In genomic region chr20:57666106-57666833, GRCh38 we compare ENCODE assay signal across 16 cellular contexts. TPM values are rescaled to one million over a fixed set of nuclear protein-coding genes. Genes with fewer than 3 reads are reported as not detected.
"Had no signal": no experiment of that assay in that cellular context is flagged by ENCODE, and none has a peak within 500 bp of the region (broad histone marks: within the 10 kb centered on the region; RNA-seq: fewer than 3 reads in every experiment).

No MANE protein-coding gene starts in this region.

- H3K36me3 Mint-ChIP-seq: activated naive CD8-positive, alpha-beta T cell treated with anti-CD3 and anti-CD28 coated beads, Interleukin-2, amount 10 ng/mL, durations not matched to agents 7 days and 5 days; stimulated activated memory B cell treated with anti-CD40 and anti-IgM and Interleukin-4, amounts not matched to agents 10 μg/mL and 1 μg/mL and 100 μg/mL, for 72 hours; type B pancreatic cell had no signal

- H3K27me3 Mint-ChIP-seq: activated CD8-positive, alpha-beta T cell treated with anti-CD3 and anti-CD28 coated beads for 36 hours; activated naive CD8-positive, alpha-beta T cell treated with anti-CD3 and anti-CD28 coated beads, Interleukin-2, amount 10 ng/mL, durations not matched to agents 7 days and 5 days; stimulated activated memory B cell treated with anti-CD40 and anti-IgM and Interleukin-4, amounts not matched to agents 10 μg/mL and 1 μg/mL and 100 μg/mL, for 72 hours; type B pancreatic cell had no signal

- H3K27me3 ChIP-seq: esophagus muscularis mucosa had no signal

- H3K36me3 ChIP-seq: esophagus muscularis mucosa, WERI-Rb-1 had no signal

- H3K27ac ChIP-seq: esophagus muscularis mucosa, WERI-Rb-1 had no signal

- H3K9me3 ChIP-seq: esophagus muscularis mucosa had no signal

- ATAC-seq: activated CD8-positive, alpha-beta T cell treated with anti-CD3 and anti-CD28 coated beads for 36 hours; left lobe of liver; stimulated activated memory B cell treated with anti-CD40 and anti-IgM and Interleukin-4, amounts not matched to agents 10 μg/mL and 1 μg/mL and 100 μg/mL, for 72 hours had no signal

- H3K4me3 ChIP-seq: esophagus muscularis mucosa, smooth muscle cell had no signal

- H3K4me2 ChIP-seq: smooth muscle cell had no signal

- H3K9me3 Mint-ChIP-seq: activated CD8-positive, alpha-beta T cell treated with anti-CD3 and anti-CD28 coated beads for 36 hours; activated naive CD8-positive, alpha-beta T cell treated with anti-CD3 and anti-CD28 coated beads, Interleukin-2, amount 10 ng/mL, durations not matched to agents 7 days and 5 days; stimulated activated memory B cell treated with anti-CD40 and anti-IgM and Interleukin-4, amounts not matched to agents 10 μg/mL and 1 μg/mL and 100 μg/mL, for 72 hours; type B pancreatic cell had no signal

- H3K27ac Mint-ChIP-seq: activated CD8-positive, alpha-beta T cell treated with anti-CD3 and anti-CD28 coated beads for 36 hours; activated naive CD8-positive, alpha-beta T cell treated with anti-CD3 and anti-CD28 coated beads, Interleukin-2, amount 10 ng/mL, durations not matched to agents 7 days and 5 days; stimulated activated memory B cell treated with anti-CD40 and anti-IgM and Interleukin-4, amounts not matched to agents 10 μg/mL and 1 μg/mL and 100 μg/mL, for 72 hours; type B pancreatic cell had no signal

- DNase-seq: activated CD4-positive, alpha-beta T cell treated with anti-CD3 and anti-CD28 coated beads for 4 hours; activated CD8-positive, alpha-beta memory T cell treated with anti-CD3 and anti-CD28 coated beads, Interleukin-2, amount 50 U/mL, for 4 hours; activated CD8-positive, alpha-beta T cell treated with anti-CD3 and anti-CD28 coated beads for 36 hours; activated naive CD8-positive, alpha-beta T cell treated with anti-CD3 and anti-CD28 coated beads, Interleukin-2, amount 10 ng/mL, durations not matched to agents 7 days and 5 days; anterior cingulate cortex; glutamatergic neuron; mesenchymal stem cell; T1000; WERI-Rb-1 had no signal

- H3K4me3 Mint-ChIP-seq: activated CD8-positive, alpha-beta T cell treated with anti-CD3 and anti-CD28 coated beads for 36 hours; activated naive CD8-positive, alpha-beta T cell treated with anti-CD3 and anti-CD28 coated beads, Interleukin-2, amount 10 ng/mL, durations not matched to agents 7 days and 5 days; stimulated activated memory B cell treated with anti-CD40 and anti-IgM and Interleukin-4, amounts not matched to agents 10 μg/mL and 1 μg/mL and 100 μg/mL, for 72 hours; type B pancreatic cell had no signal

RNA-seq across cellular contexts. Expression of gene ZBP1, which starts 46.0 kb away (rescaled TPM):
- total RNA-seq: bronchial epithelial cell, fibroblast of villous mesenchyme, smooth muscle cell had no signal
- polyA plus RNA-seq: smooth muscle cell had no signal
